In the genomic region with DNA sequence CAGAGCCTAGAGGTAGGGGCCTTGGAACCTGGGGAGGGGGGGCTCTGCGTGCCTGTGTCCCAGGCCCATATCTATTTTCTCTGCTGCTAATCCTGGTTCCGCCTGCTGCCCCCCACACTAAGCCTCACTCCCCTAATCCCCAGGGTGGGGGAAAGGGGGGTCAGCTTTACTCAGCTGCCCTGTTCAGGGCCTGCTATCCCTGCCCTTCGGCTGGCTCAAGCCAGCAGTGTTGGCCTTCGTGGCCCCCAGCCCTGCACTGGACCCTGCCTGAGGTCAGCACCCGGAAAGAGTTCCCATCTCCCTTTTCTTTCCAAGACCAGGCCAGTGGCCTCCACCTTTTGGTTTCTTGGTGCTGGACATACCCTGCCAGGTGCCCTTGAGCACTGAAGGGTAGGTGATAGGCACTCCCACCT, we compare ENCODE assay signal across 13 cellular contexts. TPM values are rescaled to one million over a fixed set of nuclear protein-coding genes. Genes with fewer than 3 reads are reported as not detected.
DNase-seq lines count a peak whose midpoint lies in the region; ATAC-seq, FAIRE-seq and TF ChIP-seq lines count a peak whose summit lies in the region.
"Had no signal": no experiment of that assay in that cellular context is flagged by ENCODE, and none has a peak within 500 bp of the region (broad histone marks: within the 10 kb centered on the region; RNA-seq: fewer than 3 reads in every experiment).

No MANE protein-coding gene starts in this region.

- no peak overlapping the region for H3K14ac ChIP-seq in neuronal stem cell (ENCODE audit: low read length)

- H3K4me3 ChIP-seq in A549 (no peak overlapping the region), neuronal stem cell (ENCODE audit: low read length in 2 of 2) (no peak overlapping the region)
- H3K4me3 ChIP-seq: GM12878 had no signal

- H4K91ac ChIP-seq in neuronal stem cell (ENCODE audit: low read depth, low read length, poor library complexity) = no peak overlapping the region

- no peak overlapping the region for H4K8ac ChIP-seq in neuronal stem cell (ENCODE audit: low read depth, low read length)

- H3K27ac ChIP-seq in A549 = peak overlapping the region; percentile 67 to 100
- H3K27ac ChIP-seq in cingulate gyrus (ENCODE audit: low read depth, low read length) = peak overlapping the region; percentile 86
- no peak overlapping the region for H3K27ac ChIP-seq in neuronal stem cell (replicated peaks; ENCODE audit: low read length)

- no peak for TF ChIP-seq CTCF in A549 (IDR thresholded peaks at IDR 0.05)

- H3K27me3 ChIP-seq in neuronal stem cell (ENCODE audit: control insufficient read depth in 3 of 3, insufficient read depth in 3 of 3, low read depth in 1 of 3, low read length in 3 of 3) = no peaks in the 10 kb centered on the region
- H3K27me3 ChIP-seq: pancreas had no signal

- H2BK15ac ChIP-seq in neuronal stem cell (ENCODE audit: low read length) = peak overlapping the region; percentile 74

- H3K4me2 ChIP-seq in A549 = peak overlapping the region; percentile 59
- H3K4me2 ChIP-seq in neuronal stem cell (ENCODE audit: insufficient read depth, low read length, poor library complexity, severe bottlenecking) = no peak overlapping the region

- no peak overlapping the region for H2AFZ ChIP-seq in neuronal stem cell (ENCODE audit: low read length)

- peaks cover 3% of the 10 kb centered on the region for H3K79me1 ChIP-seq in neuronal stem cell (ENCODE audit: low read depth, low read length)

- CTCF ChIA-PET in A549 (lab: Yijun Ruan, JAX) = interaction anchor here (1.3 kb wide), 1 partner anchor 74 kb away, joined by 3 read pairs; no protein-coding TSS in a partner anchor

- H3K23ac ChIP-seq in neuronal stem cell (ENCODE audit: low read depth, low read length, poor library complexity) = no peak overlapping the region

- no peak for FAIRE-seq in A549 (lab: Jason Lieb, UNC)
- FAIRE-seq: GM12878, keratinocyte, pancreas had no signal

- H3K4me1 ChIP-seq in A549 (peaks cover 93% of the 10 kb centered on the region), neuronal stem cell (ENCODE audit: control insufficient read depth in 2 of 2, insufficient read depth in 1 of 2, low read depth in 1 of 2, low read length in 2 of 2) (peaks cover 14 to 29% of the 10 kb centered on the region in 2 donors)

- ATAC-seq in A549 (no peak), GM19455 (IDR thresholded peaks at IDR 0.05; ENCODE audit: unreplicated experiment) (no peak)
- ATAC-seq: GM12878 had no signal

- H2BK5ac ChIP-seq in neuronal stem cell (ENCODE audit: low read length) = peak overlapping the region; percentile 91

- no peak overlapping the region for H2BK120ac ChIP-seq in neuronal stem cell (ENCODE audit: low read depth, low read length)

- peaks cover 6 to 8% of the 10 kb centered on the region in 2 donors for H3K36me3 ChIP-seq in neuronal stem cell (replicated peaks in 1 of 2; ENCODE audit: control insufficient read depth in 2 of 2, insufficient read depth in 2 of 2, low read length in 2 of 2)

- no peak overlapping the region for H2BK12ac ChIP-seq in neuronal stem cell (ENCODE audit: low read length)

- H3K9me3 ChIP-seq in A549 = no peaks in the 10 kb centered on the region
- H3K9me3 ChIP-seq in neuronal stem cell (replicated peaks in 1 of 2; ENCODE audit: control insufficient read depth in 2 of 2, insufficient read depth in 1 of 2, low read depth in 1 of 2, low read length in 2 of 2) = no peaks in the 10 kb centered on the region
- H3K9me3 ChIP-seq: pancreas had no signal

- peak overlapping the region; percentile 58 for H2AK5ac ChIP-seq in neuronal stem cell (ENCODE audit: low read depth, low read length)

- TF ChIP-seq RAD21 in A549 (conservative IDR thresholded peaks at IDR 0.05 in 1 of 2, IDR thresholded peaks at IDR 0.05 in 1 of 2) = no peak

- TF ChIP-seq POLR2A in A549 (IDR thresholded peaks at IDR 0.05; ENCODE audit: low read length) = no peak

- no peak for DNase-seq in A549 (ENCODE audit: low read depth in 1 of 2, low spot score in 1 of 2)
- DNase-seq in D341Med (ENCODE audit: low spot score) = peak; percentile 61
- DNase-seq in neuronal stem cell (ENCODE audit: low spot score) = no peak
- DNase-seq in stimulated activated naive CD4-positive, alpha-beta T cell (lab: John Stamatoyannopoulos, UW) = no peak
- no peak for DNase-seq in dedifferentiated amniotic fluid mesenchymal stem cell (ENCODE audit: extremely low spot score)
- DNase-seq in activated CD4-positive, alpha-beta T cell treated with anti-CD3 and anti-CD28 coated beads, Interleukin-2, amount 50 U/mL, for 1 hour = no peak
- DNase-seq: amniotic stem cell, NCI-H2029 treated with DMSO at 0.1 percent for 48 hours, pancreas had no signal

- peak overlapping the region; percentile 92 for H3K18ac ChIP-seq in neuronal stem cell (ENCODE audit: low read length)

- 93% methylated on average over 4 of the region's 5 CpGs for WGBS in A549 (ENCODE audit: missing lambda C conversion rate)
- no CpG with 5 or more reads among the region's 5 CpGs for WGBS in neuronal stem cell (ENCODE audit: extremely low coverage in 2 of 2, insufficient read length in 2 of 2, insufficient replicate concordance in 1 of 2), 2 donors

- POLR2A ChIA-PET in A549 (lab: Yijun Ruan, JAX) = interaction anchor here (1.1 kb wide), 1 partner anchor 10 kb away, joined by 3 read pairs; no protein-coding TSS in a partner anchor

- TF ChIP-seq EP300 in A549 (IDR thresholded peaks at IDR 0.05) = no peak

- no peak overlapping the region for H3K9ac ChIP-seq in neuronal stem cell (ENCODE audit: low read depth, low read length, poor library complexity)

- H3K4ac ChIP-seq in neuronal stem cell (ENCODE audit: low read length) = no peak overlapping the region

TF ChIP-seq in A549, 52 proteins besides CTCF, POLR2A, EP300 and RAD21:
- TF ChIP-seq SMC3 (IDR thresholded peaks at IDR 0.05) (no peak), ZNF302 (CRISPR knock-in tag; IDR thresholded peaks at IDR 0.05) (no peak), PHF8 (IDR thresholded peaks at IDR 0.05; ENCODE audit: borderline replicate concordance, low read depth) (no peak), ZSCAN20 (CRISPR knock-in tag; IDR thresholded peaks at IDR 0.05) (no peak), JUNB (IDR thresholded peaks at IDR 0.05) (no peak), RARB (CRISPR knock-in tag; IDR thresholded peaks at IDR 0.05) (no peak), KDM1A (IDR thresholded peaks at IDR 0.05; ENCODE audit: low read depth) (no peak), HDAC2 (IDR thresholded peaks at IDR 0.05) (no peak)
- TF ChIP-seq, protein P1, sequence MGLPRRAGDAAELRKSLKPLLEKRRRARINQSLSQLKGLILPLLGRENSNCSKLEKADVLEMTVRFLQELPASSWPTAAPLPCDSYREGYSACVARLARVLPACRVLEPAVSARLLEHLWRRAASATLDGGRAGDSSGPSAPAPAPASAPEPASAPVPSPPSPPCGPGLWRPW (IDR thresholded peaks at IDR 0.05) = no peak
TF ChIP-seq in A549: peak in this region for 0.

RNA-seq across cellular contexts. Expression of a gene that starts 8.4 kb away (rescaled TPM):
- 20.5 and 20.8 TPM in 2 replicates for polyA plus RNA-seq in A549 (2011; rRNA removed)
- polyA plus RNA-seq in A549 (2012; cell fraction: cytosol; rRNA removed) = 28.8 and 32.2 TPM in 2 replicates
- 60.8 and 82.4 TPM in 2 replicates for polyA plus RNA-seq in A549 (2012; cell fraction: nucleus; rRNA removed)
- polyA plus RNA-seq in A549 (2017; fragmentation: RNase III; extraction: RNeasy Plus Mini Kit Qiagen cat#74134 plus additional on column Dnase treatment) = 24.7 to 30.7 TPM (median 29.0 TPM) in 3 replicates
- 25.1 and 30.3 TPM in 2 replicates for polyA minus RNA-seq in A549 (2011; rRNA and poly(A)+ RNA removed)
- polyA plus RNA-seq in neuronal stem cell (2013, experiment 1 of 2) = 5.5 TPM
- 5.6 TPM for polyA plus RNA-seq in neuronal stem cell (2013, experiment 2 of 2)

RNA-seq across cellular contexts. Expression of a gene that starts 17.6 kb away (rescaled TPM):
- polyA plus RNA-seq in A549 (2011; rRNA removed) = 0.32 TPM in 1 of 2 replicates, not detected in the other
- 0.09 TPM in 1 of 2 replicates, not detected in the other for polyA plus RNA-seq in A549 (2012; cell fraction: cytosol; rRNA removed)
- 0.55 and 0.58 TPM in 2 replicates for polyA plus RNA-seq in A549 (2012; cell fraction: nucleus; rRNA removed)
- not detected in 3 replicates for polyA plus RNA-seq in A549 (2017; fragmentation: RNase III; extraction: RNeasy Plus Mini Kit Qiagen cat#74134 plus additional on column Dnase treatment)
- 1.9 and 5.0 TPM in 2 replicates for polyA minus RNA-seq in A549 (2011; rRNA and poly(A)+ RNA removed)
- not detected for polyA plus RNA-seq in neuronal stem cell (2013, experiment 1 of 2)
- 0.10 TPM for polyA plus RNA-seq in neuronal stem cell (2013, experiment 2 of 2)
- polyA plus RNA-seq: GM12878, keratinocyte, pancreas had no signal

RNA-seq across cellular contexts. Expression of a gene that starts 22.6 kb away (rescaled TPM):
- polyA plus RNA-seq in A549 (2011; rRNA removed) (1.0 and 1.5 TPM in 2 replicates), A549 (2017; fragmentation: RNase III; extraction: RNeasy Plus Mini Kit Qiagen cat#74134 plus additional on column Dnase treatment) (0.23 to 0.46 TPM (median 0.43 TPM) in 3 replicates)
- 0.63 and 0.76 TPM in 2 replicates for polyA plus RNA-seq in A549 (2012; cell fraction: cytosol; rRNA removed)
- polyA plus RNA-seq in A549 (2012; cell fraction: nucleus; rRNA removed) = 6.2 and 11.1 TPM in 2 replicates
- 0.73 and 0.83 TPM in 2 replicates for polyA minus RNA-seq in A549 (2011; rRNA and poly(A)+ RNA removed)
- 2.7 TPM for polyA plus RNA-seq in neuronal stem cell (2013, experiment 1 of 2)
- polyA plus RNA-seq in neuronal stem cell (2013, experiment 2 of 2) = 2.2 TPM

RNA-seq across cellular contexts. Expression of a gene that starts 22.6 kb away (rescaled TPM):
- 0.06 TPM in 1 of 2 replicates, not detected in the other for polyA plus RNA-seq in A549 (2011; rRNA removed)
- polyA plus RNA-seq in A549 (2012; cell fraction: cytosol; rRNA removed) = 0.03 and 0.04 TPM in 2 replicates
- 0.08 TPM in 1 of 2 replicates, not detected in the other for polyA plus RNA-seq in A549 (2012; cell fraction: nucleus; rRNA removed)
- polyA plus RNA-seq in A549 (2017; fragmentation: RNase III; extraction: RNeasy Plus Mini Kit Qiagen cat#74134 plus additional on column Dnase treatment) = not detected in 3 replicates
- polyA minus RNA-seq in A549 (2011; rRNA and poly(A)+ RNA removed) = 0.25 TPM in 1 of 2 replicates, not detected in the other
- 0.03 TPM for polyA plus RNA-seq in neuronal stem cell (2013, experiment 1 of 2)
- polyA plus RNA-seq in neuronal stem cell (2013, experiment 2 of 2) = 0.06 TPM
- polyA plus RNA-seq: GM12878, keratinocyte, pancreas had no signal

RNA-seq across cellular contexts. Expression of a gene that starts 27.9 kb away (rescaled TPM):
- polyA plus RNA-seq in A549 (2011; rRNA removed) = 43.5 and 57.1 TPM in 2 replicates
- polyA plus RNA-seq in A549 (2012; cell fraction: cytosol; rRNA removed) = 75.4 and 84.9 TPM in 2 replicates
- polyA plus RNA-seq in A549 (2012; cell fraction: nucleus; rRNA removed) = 122 and 131 TPM in 2 replicates
- 34.1 to 38.2 TPM (median 36.0 TPM) in 3 replicates for polyA plus RNA-seq in A549 (2017; fragmentation: RNase III; extraction: RNeasy Plus Mini Kit Qiagen cat#74134 plus additional on column Dnase treatment)
- 96.6 and 131 TPM in 2 replicates for polyA minus RNA-seq in A549 (2011; rRNA and poly(A)+ RNA removed)
- polyA plus RNA-seq in neuronal stem cell (2013, experiment 1 of 2) = 42.3 TPM
- 41.1 TPM for polyA plus RNA-seq in neuronal stem cell (2013, experiment 2 of 2)
